Comparison of ENCODE assay signal across 10 cellular contexts in the genomic region with DNA sequence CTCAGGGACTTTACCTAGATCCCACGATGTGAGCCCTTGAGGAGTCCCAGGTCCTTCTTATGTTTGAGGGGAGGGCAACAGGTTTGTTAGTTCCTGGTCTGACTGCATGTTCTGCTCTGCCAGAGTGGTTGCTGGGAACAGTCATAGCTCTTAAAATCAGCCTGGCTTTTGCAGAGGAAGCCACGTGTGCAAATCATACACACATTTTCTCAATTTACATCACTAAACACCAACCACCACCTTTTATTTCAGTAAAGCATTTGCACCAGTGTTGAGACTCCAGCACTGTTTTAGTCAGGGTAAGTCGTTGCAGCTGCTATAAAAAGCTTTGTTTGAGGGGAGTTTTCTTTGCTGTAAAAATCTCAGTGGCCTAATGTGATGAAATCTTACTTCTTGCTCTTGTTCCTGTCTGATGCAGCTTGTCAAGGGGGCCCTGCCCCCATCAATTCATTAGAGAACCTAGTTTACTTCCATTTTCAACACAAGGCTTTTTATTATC.
DNase-seq lines count a peak whose midpoint lies in the region; ATAC-seq and TF ChIP-seq lines count a peak whose summit lies in the region.
"Had no signal": no experiment of that assay in that cellular context is flagged by ENCODE, and none has a peak within 500 bp of the region (broad histone marks: within the 10 kb centered on the region; RNA-seq: fewer than 3 reads in every experiment).

No MANE protein-coding gene starts in this region.

- no peaks in the 10 kb centered on the region for H3K36me3 ChIP-seq in smooth muscle cell (ENCODE audit: low read depth)

- H3K79me2 ChIP-seq in smooth muscle cell (ENCODE audit: low read depth): no peaks in the 10 kb centered on the region

- 29% methylated on average over 3 of the region's 3 CpGs for WGBS in smooth muscle cell (ENCODE audit: low lambda C conversion rate)

- H3K27ac ChIP-seq in smooth muscle cell (ENCODE audit: low read depth): no peak overlapping the region
- H3K27ac ChIP-seq in coronary artery: no peak overlapping the region

- intact Hi-C loops in activated CD4-positive, alpha-beta memory T cell treated with anti-CD3 and anti-CD28 coated beads for 36 hours (cut with micrococcal nuclease): no loop called here

- POLR2A ChIA-PET in activated CD4-positive, alpha-beta memory T cell treated with anti-CD3 and anti-CD28 coated beads for 36 hours (lab: Charles Lee): no interaction called here
- POLR2A ChIA-PET in activated CD4-positive, alpha-beta memory T cell treated with anti-CD3 and anti-CD28 coated beads, Interleukin-2, amount 10 ng/mL, durations not matched to agents 7 days and 5 days (lab: Charles Lee): no interaction called here

- no peak overlapping the region for H3K4me2 ChIP-seq in smooth muscle cell

- no peaks in the 10 kb centered on the region for H3K27me3 ChIP-seq in smooth muscle cell (ENCODE audit: low read depth)

- no peak overlapping the region for H3K4me3 Mint-ChIP-seq in activated CD4-positive, alpha-beta memory T cell treated with anti-CD3 and anti-CD28 coated beads for 36 hours
- H3K4me3 Mint-ChIP-seq in activated CD4-positive, alpha-beta memory T cell treated with anti-CD3 and anti-CD28 coated beads, Interleukin-2, amount 10 ng/mL, durations not matched to agents 7 days and 5 days: no peak overlapping the region

- H3K27ac Mint-ChIP-seq in activated CD4-positive, alpha-beta memory T cell treated with anti-CD3 and anti-CD28 coated beads for 36 hours: no peak overlapping the region
- no peak overlapping the region for H3K27ac Mint-ChIP-seq in activated CD4-positive, alpha-beta memory T cell treated with anti-CD3 and anti-CD28 coated beads, Interleukin-2, amount 10 ng/mL, durations not matched to agents 7 days and 5 days

- no peaks in the 10 kb centered on the region for H4K20me1 ChIP-seq in smooth muscle cell (ENCODE audit: low read depth)

- no peak for TF ChIP-seq CTCF in smooth muscle cell (IDR thresholded peaks at IDR 0.05; ENCODE audit: borderline replicate concordance, insufficient read depth, poor library complexity, severe bottlenecking)
- no peak for TF ChIP-seq CTCF in coronary artery (IDR thresholded peaks at IDR 0.05)

- no peaks in the 10 kb centered on the region for H3K36me3 Mint-ChIP-seq in activated CD4-positive, alpha-beta memory T cell treated with anti-CD3 and anti-CD28 coated beads for 36 hours
- no peaks in the 10 kb centered on the region for H3K36me3 Mint-ChIP-seq in activated CD4-positive, alpha-beta memory T cell treated with anti-CD3 and anti-CD28 coated beads, Interleukin-2, amount 10 ng/mL, durations not matched to agents 7 days and 5 days (ENCODE audit: low read depth)

- H3K4me1 ChIP-seq in smooth muscle cell (ENCODE audit: low read depth): peaks cover 26% of the 10 kb centered on the region

- ATAC-seq in HG02798 (IDR thresholded peaks at IDR 0.05; ENCODE audit: poor library complexity, unreplicated experiment): peak; percentile 56

- peaks cover 2% of the 10 kb centered on the region for H3K9me3 Mint-ChIP-seq in activated CD4-positive, alpha-beta memory T cell treated with anti-CD3 and anti-CD28 coated beads for 36 hours
- H3K9me3 Mint-ChIP-seq in activated CD4-positive, alpha-beta memory T cell treated with anti-CD3 and anti-CD28 coated beads, Interleukin-2, amount 10 ng/mL, durations not matched to agents 7 days and 5 days: no peaks in the 10 kb centered on the region

- H3K4me1 Mint-ChIP-seq in activated CD4-positive, alpha-beta memory T cell treated with anti-CD3 and anti-CD28 coated beads for 36 hours (ENCODE audit: low read depth): peaks cover 5% of the 10 kb centered on the region
- no peaks in the 10 kb centered on the region for H3K4me1 Mint-ChIP-seq in activated CD4-positive, alpha-beta memory T cell treated with anti-CD3 and anti-CD28 coated beads, Interleukin-2, amount 10 ng/mL, durations not matched to agents 7 days and 5 days

- CTCF ChIA-PET in activated CD4-positive, alpha-beta memory T cell treated with anti-CD3 and anti-CD28 coated beads for 36 hours (lab: Charles Lee): interaction anchor here (1.4 kb wide), 1 partner anchor 30 kb away, joined by 4 read pairs; no protein-coding TSS in a partner anchor
- CTCF ChIA-PET in activated CD4-positive, alpha-beta memory T cell treated with anti-CD3 and anti-CD28 coated beads, Interleukin-2, amount 10 ng/mL, durations not matched to agents 7 days and 5 days (lab: Charles Lee): no interaction called here

- H3F3A ChIP-seq in smooth muscle cell (ENCODE audit: low read depth): no peaks in the 10 kb centered on the region

- DNase-seq in activated CD4-positive, alpha-beta memory T cell treated with anti-CD3 and anti-CD28 coated beads for 36 hours: peak; percentile 13
- no peak for DNase-seq in activated CD4-positive, alpha-beta memory T cell treated with anti-CD3 and anti-CD28 coated beads, Interleukin-2, amount 10 ng/mL, durations not matched to agents 7 days and 5 days
- peak; percentile 76 for DNase-seq in NOMO-1 treated with dmso at 0.1 percent for 144 hours (lab: John Stamatoyannopoulos, UW; ENCODE audit: unreplicated experiment)
- DNase-seq in smooth muscle cell (lab: John Stamatoyannopoulos, UW; ENCODE audit: unreplicated experiment): no peak
- DNase-seq in activated CD8-positive, alpha-beta memory T cell treated with anti-CD3 and anti-CD28 coated beads, Interleukin-2, amount 50 U/mL, for 4 hours: no peak
- no peak for DNase-seq in coronary artery (ENCODE audit: low spot score)
- DNase-seq in C1 segment of cervical spinal cord (lab: John Stamatoyannopoulos, UW): no peak
- DNase-seq: effector CD8-positive, alpha-beta T cell; NCI-H524 had no signal

- no peaks in the 10 kb centered on the region for H3K27me3 Mint-ChIP-seq in activated CD4-positive, alpha-beta memory T cell treated with anti-CD3 and anti-CD28 coated beads for 36 hours
- H3K27me3 Mint-ChIP-seq in activated CD4-positive, alpha-beta memory T cell treated with anti-CD3 and anti-CD28 coated beads, Interleukin-2, amount 10 ng/mL, durations not matched to agents 7 days and 5 days: no peaks in the 10 kb centered on the region

- H2AFZ ChIP-seq in smooth muscle cell (ENCODE audit: low read depth): peak overlapping the region; percentile 77

- no peaks in the 10 kb centered on the region for H3K9me3 ChIP-seq in smooth muscle cell (replicated peaks; ENCODE audit: low read depth)

- H3K4me3 ChIP-seq in smooth muscle cell: no peak overlapping the region
- no peak overlapping the region for H3K4me3 ChIP-seq in coronary artery

- no peak overlapping the region for H3K9ac ChIP-seq in smooth muscle cell (ENCODE audit: low read depth)

Comparison
In these comparisons a context has a peak if more than half of its experiments do, and no peak if none do; other contexts are left out.
1. DNase-seq: peak in activated CD4-positive, alpha-beta memory T cell treated with anti-CD3 and anti-CD28 coated beads for 36 hours (single experiment) and NOMO-1 treated with dmso at 0.1 percent for 144 hours (single experiment); none in activated CD4-positive, alpha-beta memory T cell treated with anti-CD3 and anti-CD28 coated beads, Interleukin-2, amount 10 ng/mL, durations not matched to agents 7 days and 5 days (single experiment), smooth muscle cell (single experiment), activated CD8-positive, alpha-beta memory T cell treated with anti-CD3 and anti-CD28 coated beads, Interleukin-2, amount 50 U/mL, for 4 hours (single experiment), coronary artery (single experiment) and C1 segment of cervical spinal cord (0 of 14).